In genomic region chr11:2945757-2946287, GRCh38 we compare ENCODE assay signal across 10 cellular contexts. TPM values are rescaled to one million over a fixed set of nuclear protein-coding genes. Genes with fewer than 3 reads are reported as not detected.
A peak's percentile ranks its signal among the peaks of the same experiment; 100 is the strongest.
DNase-seq lines count a peak whose midpoint lies in the region; ATAC-seq, FAIRE-seq and TF ChIP-seq lines count a peak whose summit lies in the region.
"Had no signal": no experiment of that assay in that cellular context is flagged by ENCODE, and none has a peak within 500 bp of the region (broad histone marks: within the 10 kb centered on the region; RNA-seq: fewer than 3 reads in every experiment).

No MANE protein-coding gene starts in this region.

- H3K27me3 ChIP-seq in BLaER1: no peaks in the 10 kb centered on the region
- H3K27me3 ChIP-seq in HUES64 (ENCODE audit: insufficient read depth, low read length): no peaks in the 10 kb centered on the region
- H3K27me3 ChIP-seq in osteoblast (ENCODE audit: insufficient read depth, low read length): no peaks in the 10 kb centered on the region
- H3K27me3 ChIP-seq: heart left ventricle had no signal

- ATAC-seq in HG03135 (IDR thresholded peaks at IDR 0.05; ENCODE audit: unreplicated experiment) (no peak), left lobe of liver (no peak)

- H3K4me3 ChIP-seq in BLaER1 (no peak overlapping the region), HUES64 (ENCODE audit: low read length) (no peak overlapping the region), osteoblast (ENCODE audit: insufficient read depth, low read length) (no peak overlapping the region)

- H3K79me2 ChIP-seq in osteoblast (ENCODE audit: insufficient read depth, low read length): peaks cover 31% of the 10 kb centered on the region

- 60% methylated on average over 8 of the region's 8 CpGs for WGBS in HUES64

- FAIRE-seq in frontal cortex (lab: Jason Lieb, UNC): no peak

- H3K4me2 ChIP-seq in BLaER1 (peak overlapping the region; percentile 67), osteoblast (ENCODE audit: insufficient read depth, low read length) (peak overlapping the region; percentile 70)

- no peaks in the 10 kb centered on the region for H3K27me3 Mint-ChIP-seq in chondrocyte (ENCODE audit: low read depth)

- no peak overlapping the region for H3K4me3 Mint-ChIP-seq in chondrocyte (ENCODE audit: unreplicated experiment)

- TF ChIP-seq CTCF in chondrocyte (IDR thresholded peaks at IDR 0.05): no peak
- no peak for TF ChIP-seq CTCF in osteoblast (IDR thresholded peaks at IDR 0.05; ENCODE audit: extremely low read depth, low read depth, low read length)

- no peak overlapping the region for H3K9ac ChIP-seq in BLaER1
- H3K9ac ChIP-seq in HUES64 (ENCODE audit: low read depth, low read length): no peak overlapping the region

- peaks cover 19% of the 10 kb centered on the region for H3K36me3 Mint-ChIP-seq in chondrocyte (ENCODE audit: low read depth)

- H3K4me1 ChIP-seq in BLaER1 (peaks cover 44% of the 10 kb centered on the region), HUES64 (ENCODE audit: insufficient read depth, low read length) (peaks cover 30% of the 10 kb centered on the region), osteoblast (ENCODE audit: insufficient read depth, low read length) (peaks cover 25% of the 10 kb centered on the region)

- H3K27ac Mint-ChIP-seq in chondrocyte (ENCODE audit: unreplicated experiment): peak overlapping the region; percentile 67

- H4K20me1 ChIP-seq in BLaER1 (peaks cover 78% of the 10 kb centered on the region), osteoblast (ENCODE audit: insufficient read depth, low read length) (peaks cover 2% of the 10 kb centered on the region)

- H3K36me3 ChIP-seq in BLaER1 (peaks cover 77% of the 10 kb centered on the region), HUES64 (ENCODE audit: insufficient read depth, low read length) (peaks cover 69% of the 10 kb centered on the region), osteoblast (ENCODE audit: insufficient read depth, low read length) (peaks cover 44% of the 10 kb centered on the region)

- no peaks in the 10 kb centered on the region for H3K9me3 ChIP-seq in BLaER1
- no peaks in the 10 kb centered on the region for H3K9me3 ChIP-seq in HUES64 (ENCODE audit: insufficient read depth, low read depth, low read length)
- no peaks in the 10 kb centered on the region for H3K9me3 ChIP-seq in osteoblast (ENCODE audit: low read depth, low read length)
- H3K9me3 ChIP-seq: heart left ventricle had no signal

- no peak overlapping the region for H2AFZ ChIP-seq in osteoblast (ENCODE audit: low read length)

- peaks cover 43% of the 10 kb centered on the region for H3K4me1 Mint-ChIP-seq in chondrocyte (ENCODE audit: low read depth)

- no peaks in the 10 kb centered on the region for H3K9me3 Mint-ChIP-seq in chondrocyte (ENCODE audit: low read depth)

- H3K27ac ChIP-seq in BLaER1: no peak overlapping the region
- H3K27ac ChIP-seq in HUES64 (ENCODE audit: low read depth, low read length): peak overlapping the region; percentile 42; the same call in 1 of the 2 replicates
- no peak overlapping the region for H3K27ac ChIP-seq in osteoblast (ENCODE audit: low read depth, low read length)

- DNase-seq in chondrocyte (ENCODE audit: low spot score) (no peak), osteoblast (ENCODE audit: insufficient read length, low spot score, missing footprints) (no peak), frontal cortex (ENCODE audit: low spot score in 2 of 2) (no peak), left lobe of liver (ENCODE audit: low spot score) (no peak), kidney tubule cell (ENCODE audit: low spot score) (no peak)
- DNase-seq: KBM-7 had no signal

RNA-seq across cellular contexts. Expression of gene PHLDA2, which starts 16.6 kb away (rescaled TPM):
- polyA plus RNA-seq in HUES64 (2013, experiment 1 of 2): 8.3 TPM
- polyA plus RNA-seq in HUES64 (2013, experiment 2 of 2): 9.8 TPM
- 63.9 to 69.0 TPM (median 64.4 TPM) in 3 replicates for total RNA-seq in chondrocyte
- total RNA-seq in osteoblast: 2.5 and 3.8 TPM in 2 replicates
- not detected for total RNA-seq in frontal cortex
- total RNA-seq in left lobe of liver: 1.3 TPM

RNA-seq across cellular contexts. Expression of gene NAP1L4, which starts 46.3 kb away (rescaled TPM):
- polyA plus RNA-seq in HUES64 (2013, experiment 1 of 2): 149 TPM
- 156 TPM for polyA plus RNA-seq in HUES64 (2013, experiment 2 of 2)
- total RNA-seq in chondrocyte (83.5 to 135 TPM (median 89.5 TPM) in 3 replicates), osteoblast (72.0 and 87.8 TPM in 2 replicates), frontal cortex (245 TPM), left lobe of liver (42.2 TPM)

Comparison
In these comparisons a context has a peak if more than half of its experiments do, and no peak if none do; other contexts are left out.
1. RNA of gene PHLDA2, which starts 16.6 kb away (total RNA-seq): 63.9 to 69.0 TPM in chondrocyte; 2.5 to 3.8 TPM in osteoblast, 1.3 TPM in left lobe of liver (single experiment) and not detected in frontal cortex (single experiment); every median in the first group is over 10 times any median in the second.